ENCODE assay signal across 2 cellular contexts in the genomic region with DNA sequence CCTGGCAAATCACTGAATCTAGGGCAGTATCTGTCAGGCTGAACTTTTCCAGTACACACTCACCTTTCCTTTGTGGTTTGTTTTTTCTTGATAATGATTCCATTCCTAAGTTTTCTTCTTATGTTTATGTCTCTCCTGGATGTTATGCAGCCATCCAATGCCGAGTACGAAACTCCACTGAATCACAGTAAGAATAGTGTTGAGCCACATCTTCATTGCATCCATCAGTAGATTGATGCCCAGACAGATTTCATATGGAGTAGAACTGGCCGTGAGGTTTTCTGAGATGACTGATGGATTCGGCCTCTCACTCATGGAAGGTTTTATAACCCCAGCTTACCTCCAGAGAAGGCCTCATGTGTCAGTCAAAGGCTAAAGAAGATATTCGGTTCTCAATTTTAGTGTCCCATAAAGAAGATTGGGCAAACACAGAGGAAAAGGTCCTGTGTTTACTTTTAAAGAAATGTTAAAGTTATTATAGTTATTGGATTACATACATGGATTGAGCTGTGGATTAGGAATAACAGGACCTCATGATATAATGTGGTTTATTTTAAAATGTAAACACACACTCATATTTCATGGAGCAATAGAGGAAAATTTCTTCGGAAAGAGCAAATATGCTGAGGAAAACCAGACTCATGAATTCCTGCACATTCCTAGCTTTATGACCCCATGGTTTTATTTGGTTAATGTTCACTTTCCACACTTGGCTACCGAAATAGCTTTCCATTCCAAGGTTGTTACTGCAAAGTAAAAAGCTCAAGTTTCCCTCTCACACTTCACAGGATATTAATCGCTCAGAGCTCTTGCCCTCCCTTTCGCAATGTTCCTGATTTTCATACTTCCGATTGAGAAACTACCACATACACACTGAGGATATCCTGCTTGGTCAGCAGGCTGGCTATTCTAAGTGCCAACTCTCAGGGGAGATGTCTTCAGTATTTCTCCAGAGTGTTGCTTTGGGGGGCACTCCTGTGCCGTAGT.
TF ChIP-seq lines count a peak whose summit lies in the region.

No MANE protein-coding gene starts in this region.

TF ChIP-seq in IMR-90, 13 proteins besides CTCF, POLR2A, EP300 and RAD21:
- TF ChIP-seq, protein P1, sequence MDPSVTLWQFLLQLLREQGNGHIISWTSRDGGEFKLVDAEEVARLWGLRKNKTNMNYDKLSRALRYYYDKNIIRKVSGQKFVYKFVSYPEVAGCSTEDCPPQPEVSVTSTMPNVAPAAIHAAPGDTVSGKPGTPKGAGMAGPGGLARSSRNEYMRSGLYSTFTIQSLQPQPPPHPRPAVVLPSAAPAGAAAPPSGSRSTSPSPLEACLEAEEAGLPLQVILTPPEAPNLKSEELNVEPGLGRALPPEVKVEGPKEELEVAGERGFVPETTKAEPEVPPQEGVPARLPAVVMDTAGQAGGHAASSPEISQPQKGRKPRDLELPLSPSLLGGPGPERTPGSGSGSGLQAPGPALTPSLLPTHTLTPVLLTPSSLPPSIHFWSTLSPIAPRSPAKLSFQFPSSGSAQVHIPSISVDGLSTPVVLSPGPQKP (IDR thresholded peaks at IDR 0.05; ENCODE audit: borderline replicate concordance, low read depth, low read length): no peak
- TF ChIP-seq MAFK (IDR thresholded peaks at IDR 0.05; ENCODE audit: low read depth, low read length): peak; percentile 76
- TF ChIP-seq RCOR1 (IDR thresholded peaks at IDR 0.05; ENCODE audit: insufficient replicate concordance, low read length): no peak
- TF ChIP-seq MAZ (IDR thresholded peaks at IDR 0.05; ENCODE audit: borderline replicate concordance, low read depth, low read length): no peak
- TF ChIP-seq RFX5 (IDR thresholded peaks at IDR 0.05; ENCODE audit: low read depth, low read length): no peak
- TF ChIP-seq CEBPB (IDR thresholded peaks at IDR 0.05; ENCODE audit: low read depth, low read length): peak; percentile 99
- TF ChIP-seq, protein P2, sequence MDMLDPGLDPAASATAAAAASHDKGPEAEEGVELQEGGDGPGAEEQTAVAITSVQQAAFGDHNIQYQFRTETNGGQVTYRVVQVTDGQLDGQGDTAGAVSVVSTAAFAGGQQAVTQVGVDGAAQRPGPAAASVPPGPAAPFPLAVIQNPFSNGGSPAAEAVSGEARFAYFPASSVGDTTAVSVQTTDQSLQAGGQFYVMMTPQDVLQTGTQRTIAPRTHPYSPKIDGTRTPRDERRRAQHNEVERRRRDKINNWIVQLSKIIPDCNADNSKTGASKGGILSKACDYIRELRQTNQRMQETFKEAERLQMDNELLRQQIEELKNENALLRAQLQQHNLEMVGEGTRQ (IDR thresholded peaks at IDR 0.05; ENCODE audit: low read depth, low read length): no peak
- 0 out of 2 replicates have a peak, but pooled peaks have one; percentile 15 for TF ChIP-seq FOS (IDR thresholded peaks at IDR 0.05; ENCODE audit: low read depth, low read length)
- TF ChIP-seq SMC3 (IDR thresholded peaks at IDR 0.05; ENCODE audit: low read depth, low read length): no peak
- TF ChIP-seq MXI1 (IDR thresholded peaks at IDR 0.05; ENCODE audit: borderline replicate concordance, low read depth, low read length): no peak
- TF ChIP-seq CHD1 (IDR thresholded peaks at IDR 0.05; ENCODE audit: low read depth, low read length): no peak
- TF ChIP-seq NFE2L2 (IDR thresholded peaks at IDR 0.05; ENCODE audit: low read depth, low read length): peak; percentile 16; the same call in 1 of the 2 replicates
- peak; percentile 51; the same call in 1 of the 2 replicates for TF ChIP-seq BHLHE40 (IDR thresholded peaks at IDR 0.05; ENCODE audit: low read depth, low read length)

TF ChIP-seq in HepG2, 621 proteins besides CTCF, POLR2A, EP300 and RAD21:
- TF ChIP-seq, protein P3, sequence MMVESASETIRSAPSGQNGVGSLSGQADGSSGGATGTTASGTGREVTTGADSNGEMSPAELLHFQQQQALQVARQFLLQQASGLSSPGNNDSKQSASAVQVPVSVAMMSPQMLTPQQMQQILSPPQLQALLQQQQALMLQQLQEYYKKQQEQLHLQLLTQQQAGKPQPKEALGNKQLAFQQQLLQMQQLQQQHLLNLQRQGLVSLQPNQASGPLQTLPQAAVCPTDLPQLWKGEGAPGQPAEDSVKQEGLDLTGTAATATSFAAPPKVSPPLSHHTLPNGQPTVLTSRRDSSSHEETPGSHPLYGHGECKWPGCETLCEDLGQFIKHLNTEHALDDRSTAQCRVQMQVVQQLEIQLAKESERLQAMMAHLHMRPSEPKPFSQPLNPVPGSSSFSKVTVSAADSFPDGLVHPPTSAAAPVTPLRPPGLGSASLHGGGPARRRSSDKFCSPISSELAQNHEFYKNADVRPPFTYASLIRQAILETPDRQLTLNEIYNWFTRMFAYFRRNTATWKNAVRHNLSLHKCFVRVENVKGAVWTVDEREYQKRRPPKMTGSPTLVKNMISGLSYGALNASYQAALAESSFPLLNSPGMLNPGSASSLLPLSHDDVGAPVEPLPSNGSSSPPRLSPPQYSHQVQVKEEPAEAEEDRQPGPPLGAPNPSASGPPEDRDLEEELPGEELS (CRISPR knock-in tag; IDR thresholded peaks at IDR 0.05): no peak
- TF ChIP-seq CEBPB (IDR thresholded peaks at IDR 0.05; ENCODE audit: borderline replicate concordance, low read depth, low read length) (peak; percentile 65; the same call in 1 of the 2 replicates), MEIS2 (CRISPR knock-in tag; IDR thresholded peaks at IDR 0.05) (no peak), BORCS8-MEF2B (CRISPR knock-in tag; IDR thresholded peaks at IDR 0.05) (no peak)
